In the genomic region with DNA sequence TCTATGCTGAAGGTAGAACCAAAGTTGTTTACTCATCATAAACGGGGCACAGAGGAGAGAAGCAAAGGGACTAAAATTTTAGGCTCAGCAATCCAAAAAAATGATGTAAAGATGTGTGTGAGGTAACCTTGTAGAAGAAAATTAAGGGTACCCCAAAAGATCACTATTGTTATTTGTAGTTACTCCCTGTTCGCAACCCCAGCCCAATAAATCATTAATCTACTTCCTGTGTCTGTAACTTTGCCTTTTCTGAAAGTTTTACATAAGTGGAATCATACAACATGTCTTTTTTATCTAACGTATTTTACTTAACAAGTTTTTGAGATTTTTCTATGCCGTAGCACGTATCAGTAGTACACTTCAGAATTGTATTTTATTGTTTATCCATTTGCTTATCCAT, we compare ENCODE assay signal across 21 cellular contexts.
DNase-seq lines count a peak whose midpoint lies in the region; ATAC-seq, FAIRE-seq and TF ChIP-seq lines count a peak whose summit lies in the region.
"Had no signal": no experiment of that assay in that cellular context is flagged by ENCODE, and none has a peak within 500 bp of the region (broad histone marks: within the 10 kb centered on the region; RNA-seq: fewer than 3 reads in every experiment).

No MANE protein-coding gene starts in this region.

- H3K4me3 Mint-ChIP-seq in activated CD8-positive, alpha-beta T cell treated with anti-CD3 and anti-CD28 coated beads for 36 hours: no peak overlapping the region
- H3K4me3 Mint-ChIP-seq: CD14-positive monocyte; CD4-positive, alpha-beta memory T cell; CD8-positive, alpha-beta memory T cell had no signal

- H3K27ac Mint-ChIP-seq in activated CD8-positive, alpha-beta T cell treated with anti-CD3 and anti-CD28 coated beads for 36 hours: no peak overlapping the region
- H3K27ac Mint-ChIP-seq: CD14-positive monocyte; CD4-positive, alpha-beta memory T cell; CD4-positive, CD25-positive, alpha-beta regulatory T cell; CD8-positive, alpha-beta memory T cell had no signal

- peak; percentile 51 for ATAC-seq in GM18511 (IDR thresholded peaks at IDR 0.05; ENCODE audit: unreplicated experiment)
- ATAC-seq in GM18909 (IDR thresholded peaks at IDR 0.05; ENCODE audit: poor library complexity, unreplicated experiment): peak; percentile 51
- no peak for ATAC-seq in activated CD8-positive, alpha-beta T cell treated with anti-CD3 and anti-CD28 coated beads for 36 hours
- no peak for ATAC-seq in HG03439 (IDR thresholded peaks at IDR 0.05; ENCODE audit: unreplicated experiment)

- no peaks in the 10 kb centered on the region for H3K9me3 ChIP-seq in HAP-1
- H3K9me3 ChIP-seq: BE2C, BLaER1 had no signal

- H3K9me3 Mint-ChIP-seq in activated CD8-positive, alpha-beta T cell treated with anti-CD3 and anti-CD28 coated beads for 36 hours: no peaks in the 10 kb centered on the region

- H3K27me3 Mint-ChIP-seq in activated CD8-positive, alpha-beta T cell treated with anti-CD3 and anti-CD28 coated beads for 36 hours: no peaks in the 10 kb centered on the region
- H3K27me3 Mint-ChIP-seq: CD4-positive, alpha-beta memory T cell; CD4-positive, CD25-positive, alpha-beta regulatory T cell had no signal

- in situ Hi-C loops in HAP-1 (cut with MboI; ENCODE audit: low sequenced_read_pairs): no loop called here

- peak; percentile 68 for FAIRE-seq in D721Med (lab: Jason Lieb, UNC)
- FAIRE-seq: A204.1, G401.6, GM12891 had no signal

- H3K36me3 ChIP-seq in HAP-1 (replicated peaks): no peaks in the 10 kb centered on the region
- H3K36me3 ChIP-seq: BE2C, BLaER1 had no signal

- no peaks in the 10 kb centered on the region for H3K4me1 ChIP-seq in HAP-1
- H3K4me1 ChIP-seq: BE2C had no signal

- POLR2A ChIA-PET in activated CD8-positive, alpha-beta T cell treated with anti-CD3 and anti-CD28 coated beads for 36 hours (lab: Charles Lee): no interaction called here

- H3K27me3 ChIP-seq in HAP-1 (ENCODE audit: low read depth): no peaks in the 10 kb centered on the region
- H3K27me3 ChIP-seq: BE2C, BLaER1 had no signal

- TF ChIP-seq CTCF in D721Med (IDR thresholded peaks at IDR 0.05; ENCODE audit: insufficient read depth, missing control alignments): no peak
- no peak for TF ChIP-seq CTCF in activated CD8-positive, alpha-beta T cell treated with anti-CD3 and anti-CD28 coated beads for 36 hours (IDR thresholded peaks at IDR 0.05)

- H3K36me3 Mint-ChIP-seq in activated CD8-positive, alpha-beta T cell treated with anti-CD3 and anti-CD28 coated beads for 36 hours (ENCODE audit: low read depth): no peaks in the 10 kb centered on the region
- H3K36me3 Mint-ChIP-seq: CD14-positive monocyte; CD4-positive, alpha-beta memory T cell; CD4-positive, CD25-positive, alpha-beta regulatory T cell; CD8-positive, alpha-beta memory T cell had no signal

- CTCF ChIA-PET in activated CD8-positive, alpha-beta T cell treated with anti-CD3 and anti-CD28 coated beads for 36 hours (lab: Charles Lee): interaction anchor here (1.0 kb wide), 1 partner anchor 1190 kb away, joined by 3 read pairs; no protein-coding TSS in a partner anchor

- DNase-seq in D721Med (ENCODE audit: insufficient read length, low spot score): no peak
- DNase-seq in activated CD8-positive, alpha-beta T cell treated with anti-CD3 and anti-CD28 coated beads for 36 hours: no peak
- DNase-seq in HAP-1 (ENCODE audit: low spot score in 2 of 2): no peak
- DNase-seq: 8988T; ACHN; BE2C; C1 segment of cervical spinal cord; CD4-positive, alpha-beta memory T cell; CD4-positive, CD25-positive, alpha-beta regulatory T cell; CD8-positive, alpha-beta memory T cell; COR-L47; DMS79 treated with DMSO at 0.1 percent for 48 hours; GF-D8 had no signal

- no peaks in the 10 kb centered on the region for H3K4me1 Mint-ChIP-seq in activated CD8-positive, alpha-beta T cell treated with anti-CD3 and anti-CD28 coated beads for 36 hours (ENCODE audit: low read depth)
- H3K4me1 Mint-ChIP-seq: CD14-positive monocyte; CD4-positive, alpha-beta memory T cell; CD4-positive, CD25-positive, alpha-beta regulatory T cell; CD8-positive, alpha-beta memory T cell had no signal

- intact Hi-C loops in activated CD8-positive, alpha-beta T cell treated with anti-CD3 and anti-CD28 coated beads for 36 hours (cut with micrococcal nuclease): no loop called here

- H3K4me3 ChIP-seq in HAP-1: no peak overlapping the region
- H3K4me3 ChIP-seq: BLaER1 had no signal

Comparison
In these comparisons a context has a peak if more than half of its experiments do, and no peak if none do; other contexts are left out.
1. ATAC-seq: peak in GM18511 (single experiment) and GM18909 (single experiment); none in activated CD8-positive, alpha-beta T cell treated with anti-CD3 and anti-CD28 coated beads for 36 hours (single experiment) and HG03439 (single experiment).